ENCODE assay signal across 11 cellular contexts in genomic region chr17:72657467-72658317, GRCh38.
A peak's percentile ranks its signal among the peaks of the same experiment; 100 is the strongest.
DNase-seq lines count a peak whose midpoint lies in the region; ATAC-seq and TF ChIP-seq lines count a peak whose summit lies in the region.
"Had no signal": no experiment of that assay in that cellular context is flagged by ENCODE, and none has a peak within 500 bp of the region (broad histone marks: within the 10 kb centered on the region; RNA-seq: fewer than 3 reads in every experiment).

No MANE protein-coding gene starts in this region.

- H2AFZ ChIP-seq in HCT116 (ENCODE audit: low read depth, low read length, poor library complexity, severe bottlenecking): no peak overlapping the region

- H3K9me3 ChIP-seq in HCT116 (ENCODE audit: control insufficient read depth in 1 of 2, insufficient read depth in 1 of 2, low read depth in 1 of 2, low read length in 2 of 2) (no peaks in the 10 kb centered on the region), WERI-Rb-1 (ENCODE audit: severe bottlenecking) (no peaks in the 10 kb centered on the region)
- H3K9me3 ChIP-seq: SJCRH30 had no signal

- intact Hi-C loops in HCT116 (cut with micrococcal nuclease): loop anchor here (1.0 kb wide), 1 partner anchor 97 kb away; no protein-coding TSS in a partner anchor
- intact Hi-C loops in activated CD4-positive, alpha-beta memory T cell treated with anti-CD3 and anti-CD28 coated beads for 36 hours (cut with micrococcal nuclease): no loop called here

- ATAC-seq in HCT116 (peak; percentile 29), GM18502 (IDR thresholded peaks at IDR 0.05; ENCODE audit: poor library complexity, unreplicated experiment) (no peak)
- ATAC-seq: K562 had no signal

- peak; percentile 61 to 76 (median 68); a peak in 5 of 6 replicates for TF ChIP-seq CTCF in HCT116 (IDR thresholded peaks at IDR 0.05 in 2 of 3, conservative IDR thresholded peaks at IDR 0.05 in 1 of 3; ENCODE audit: borderline replicate concordance in 1 of 3, insufficient read depth in 1 of 3, low read depth in 2 of 3, low read length in 2 of 3)
- TF ChIP-seq CTCF in WERI-Rb-1 (IDR thresholded peaks at IDR 0.05; ENCODE audit: low read depth, low read length): 0 out of 2 replicates have a peak, but pooled peaks have one; percentile 22

- no TSS peak for BruUV-seq in HCT116 (replicated peaks; lab: Mats Ljungman, UMichigan)

- no peak overlapping the region for H3K4me3 Mint-ChIP-seq in activated CD4-positive, alpha-beta memory T cell treated with anti-CD3 and anti-CD28 coated beads for 36 hours
- H3K4me3 Mint-ChIP-seq: mesothelial cell of epicardium had no signal

- no peaks in the 10 kb centered on the region for H4K20me1 ChIP-seq in HCT116 (ENCODE audit: insufficient read depth)

- TF ChIP-seq POLR2A in HCT116 (IDR thresholded peaks at IDR 0.05; ENCODE audit: borderline replicate concordance, extremely low read depth, insufficient read depth, insufficient read length): no peak

- H3K4me3 ChIP-seq in HCT116 (replicated peaks in 1 of 2; ENCODE audit: low read depth in 1 of 2, low read length in 2 of 2) (no peak overlapping the region), WERI-Rb-1 (ENCODE audit: low read depth, low read length) (no peak overlapping the region)
- H3K4me3 ChIP-seq: K562, SJCRH30 had no signal

- RAD21 ChIA-PET in HCT116 (lab: Charles Lee; ENCODE audit: low non-redundant PET in 1 of 2, low total read pairs in 2 of 2, uncharacterized antibody in 2 of 2, unreplicated experiment in 2 of 2): interaction anchor here (1.0 kb wide), 3 partner anchors 97 to 101 kb away, joined by 3 to 6 read pairs (median 5); no protein-coding TSS in a partner anchor

- CTCF ChIA-PET in HCT116 (lab: Charles Lee): interaction anchor here (1.2 kb wide), 1 partner anchor 101 kb away, joined by 10 read pairs; no protein-coding TSS in a partner anchor
- CTCF ChIA-PET in activated CD4-positive, alpha-beta memory T cell treated with anti-CD3 and anti-CD28 coated beads for 36 hours (lab: Charles Lee): no interaction called here

- H3K9ac ChIP-seq in HCT116 (ENCODE audit: low read length): peak overlapping the region; percentile 31

- H3K27ac Mint-ChIP-seq in activated CD4-positive, alpha-beta memory T cell treated with anti-CD3 and anti-CD28 coated beads for 36 hours: no peak overlapping the region
- H3K27ac Mint-ChIP-seq: mesothelial cell of epicardium had no signal

- no peaks in the 10 kb centered on the region for H3K9me3 Mint-ChIP-seq in activated CD4-positive, alpha-beta memory T cell treated with anti-CD3 and anti-CD28 coated beads for 36 hours
- H3K9me3 Mint-ChIP-seq: mesothelial cell of epicardium had no signal

- H3K4me2 ChIP-seq in HCT116 (ENCODE audit: low read length): peak overlapping the region; percentile 22

- H3K4me1 Mint-ChIP-seq in activated CD4-positive, alpha-beta memory T cell treated with anti-CD3 and anti-CD28 coated beads for 36 hours (ENCODE audit: low read depth): no peaks in the 10 kb centered on the region

- H3K79me2 ChIP-seq in HCT116 (ENCODE audit: insufficient read depth, low read length): peaks cover 4% of the 10 kb centered on the region; the same call in 1 of the 2 replicates

- H3K27me3 Mint-ChIP-seq in activated CD4-positive, alpha-beta memory T cell treated with anti-CD3 and anti-CD28 coated beads for 36 hours: no peaks in the 10 kb centered on the region

- peaks cover 54 to 83% of the 10 kb centered on the region in 2 experiments for H3K4me1 ChIP-seq in HCT116 (ENCODE audit: control insufficient read depth in 1 of 2, insufficient read depth in 2 of 2, low read length in 2 of 2)
- H3K4me1 ChIP-seq: SJCRH30 had no signal

- H3K36me3 ChIP-seq in HCT116 (ENCODE audit: control insufficient read depth in 1 of 2, insufficient read depth in 2 of 2, low read length in 2 of 2) (no peaks in the 10 kb centered on the region), WERI-Rb-1 (0 out of 2 replicates have a peak, but pooled peaks cover 4% of the 10 kb centered on the region)
- H3K36me3 ChIP-seq: SJCRH30 had no signal

- H3K36me3 Mint-ChIP-seq in activated CD4-positive, alpha-beta memory T cell treated with anti-CD3 and anti-CD28 coated beads for 36 hours: no peaks in the 10 kb centered on the region
- H3K36me3 Mint-ChIP-seq: mesothelial cell of epicardium had no signal

- no peaks in the 10 kb centered on the region for H3K27me3 ChIP-seq in HCT116 (ENCODE audit: insufficient read depth, low read length)
- H3K27me3 ChIP-seq in WERI-Rb-1 (ENCODE audit: insufficient read depth, low read depth, severe bottlenecking): no peaks in the 10 kb centered on the region

- DNase-seq in EH (ENCODE audit: low read depth) (peak; percentile 57), HCT116 (ENCODE audit: low read depth, low spot score) (no peak), WERI-Rb-1 (no peak), kidney tubule cell (ENCODE audit: low spot score) (peak; percentile 37), ureter (ENCODE audit: low spot score) (no peak)
- DNase-seq in activated CD4-positive, alpha-beta memory T cell treated with anti-CD3 and anti-CD28 coated beads for 36 hours: no peak
- DNase-seq: SJCRH30 had no signal

- no peaks in the 10 kb centered on the region for H3K9me2 ChIP-seq in HCT116 (ENCODE audit: insufficient read depth)

- TF ChIP-seq RAD21 in HCT116 (IDR thresholded peaks at IDR 0.05; ENCODE audit: low read depth): peak; percentile 91

- POLR2A ChIA-PET in HCT116 (lab: Charles Lee): interaction anchor here (1.6 to 4.0 kb wide), 2 partner anchors 26 to 59 kb away, joined by 3 to 21 read pairs; no protein-coding TSS in a partner anchor
- POLR2A ChIA-PET in activated CD4-positive, alpha-beta memory T cell treated with anti-CD3 and anti-CD28 coated beads for 36 hours (lab: Charles Lee): no interaction called here

- peak overlapping the region; percentile 7; the same call in 1 of the 2 replicates for H3K27ac ChIP-seq in HCT116 (ENCODE audit: low read depth, low read length)
- H3K27ac ChIP-seq in WERI-Rb-1: no peak overlapping the region
- H3K27ac ChIP-seq: epithelial cell of prostate, SJCRH30 had no signal

TF ChIP-seq in HCT116, 20 proteins besides CTCF, POLR2A, EP300 and RAD21:
- no peak for TF ChIP-seq ZBTB33 (IDR thresholded peaks at IDR 0.05; ENCODE audit: extremely low read depth, insufficient replicate concordance, low read length)
- no peak for TF ChIP-seq EGR1 (IDR thresholded peaks at IDR 0.05; ENCODE audit: low read depth)
- TF ChIP-seq EZH2phosphoT487 (IDR thresholded peaks at IDR 0.05; ENCODE audit: borderline replicate concordance): no peak
- TF ChIP-seq FOSL1 (IDR thresholded peaks at IDR 0.05; ENCODE audit: low read depth): no peak
- no peak for TF ChIP-seq SIN3A (IDR thresholded peaks at IDR 0.05; ENCODE audit: low read depth)
- no peak; the same call in 1 of the 2 replicates for TF ChIP-seq SP1 (IDR thresholded peaks at IDR 0.05; ENCODE audit: low read depth)
- TF ChIP-seq MAX (IDR thresholded peaks at IDR 0.05): no peak
- no peak for TF ChIP-seq YY1 (IDR thresholded peaks at IDR 0.05; ENCODE audit: extremely low read depth, insufficient replicate concordance, low read depth, low read length)

Comparison
In these comparisons a context has a peak if more than half of its experiments do, and no peak if none do; other contexts are left out.
1. DNase-seq: peak in EH (single experiment) and kidney tubule cell (single experiment); none in HCT116 (single experiment), WERI-Rb-1 (single experiment), activated CD4-positive, alpha-beta memory T cell treated with anti-CD3 and anti-CD28 coated beads for 36 hours (single experiment) and ureter (single experiment).